13 cellular contexts compared by ENCODE assay signal in genomic region chr10:126459878-126460481, GRCh38.
A peak's percentile ranks its signal among the peaks of the same experiment; 100 is the strongest.
DNase-seq lines count a peak whose midpoint lies in the region; ATAC-seq and TF ChIP-seq lines count a peak whose summit lies in the region.
"Had no signal": no experiment of that assay in that cellular context is flagged by ENCODE, and none has a peak within 500 bp of the region (broad histone marks: within the 10 kb centered on the region; RNA-seq: fewer than 3 reads in every experiment).

No MANE protein-coding gene starts in this region.

- peaks cover 10% of the 10 kb centered on the region for H3K4me1 Mint-ChIP-seq in MCF 10A (ENCODE audit: insufficient read depth, unreplicated experiment)
- H3K4me1 Mint-ChIP-seq in stimulated activated naive B cell treated with anti-CD40 and anti-IgM and Interleukin-4, amounts not matched to agents 10 μg/mL and 1 μg/mL and 100 μg/mL, for 72 hours, result no peaks in the 10 kb centered on the region

- H3K27ac ChIP-seq in breast epithelium, result no peak overlapping the region
- H3K27ac ChIP-seq in SJSA1, result no peak overlapping the region
- H3K27ac ChIP-seq: heart left ventricle had no signal

- CTCF ChIA-PET in MCF 10A (lab: Yijun Ruan, JAX), result no interaction called here

- TF ChIP-seq CTCF in MCF 10A (IDR thresholded peaks at IDR 0.05; ENCODE audit: unreplicated experiment), result no peak
- TF ChIP-seq CTCF in breast epithelium (IDR thresholded peaks at IDR 0.05), result no peak
- TF ChIP-seq CTCF in fibroblast of villous mesenchyme (IDR thresholded peaks at IDR 0.05; ENCODE audit: insufficient read depth, low read depth, low read length), result no peak

- H3K4me1 ChIP-seq in breast epithelium (no peaks in the 10 kb centered on the region), SJSA1 (replicated peaks) (peaks cover 12% of the 10 kb centered on the region)
- H3K4me1 ChIP-seq: heart left ventricle had no signal

- ATAC-seq in stimulated activated naive B cell treated with anti-CD40 and anti-IgM and Interleukin-4, amounts not matched to agents 10 μg/mL and 1 μg/mL and 100 μg/mL, for 72 hours (replicated peaks), result no peak
- ATAC-seq in stimulated activated naive CD8-positive, alpha-beta T cell treated with anti-CD3 and anti-CD28 coated beads, Interleukin-15, Interleukin-2, amounts not matched to agents 100 U/mL and 50 U/mL, for 24 hours, result no peak
- ATAC-seq: heart left ventricle had no signal

- TF ChIP-seq POLR2A in breast epithelium (IDR thresholded peaks at IDR 0.05), result no peak

- BruUV-seq in MCF 10A (replicated peaks; lab: Mats Ljungman, UMichigan), result no TSS peak

- H3K9me3 ChIP-seq in breast epithelium (no peaks in the 10 kb centered on the region), SJSA1 (replicated peaks) (no peaks in the 10 kb centered on the region)
- H3K9me3 ChIP-seq: heart left ventricle had no signal

- no peak overlapping the region for H3K4me3 Mint-ChIP-seq in MCF 10A (ENCODE audit: unreplicated experiment)
- H3K4me3 Mint-ChIP-seq in stimulated activated naive B cell treated with anti-CD40 and anti-IgM and Interleukin-4, amounts not matched to agents 10 μg/mL and 1 μg/mL and 100 μg/mL, for 72 hours, result no peak overlapping the region
- H3K4me3 Mint-ChIP-seq: activated naive CD8-positive, alpha-beta T cell; neural crest cell had no signal

- H3K36me3 Mint-ChIP-seq in MCF 10A (ENCODE audit: insufficient read depth, unreplicated experiment), result peaks cover 5% of the 10 kb centered on the region
- no peaks in the 10 kb centered on the region for H3K36me3 Mint-ChIP-seq in stimulated activated naive B cell treated with anti-CD40 and anti-IgM and Interleukin-4, amounts not matched to agents 10 μg/mL and 1 μg/mL and 100 μg/mL, for 72 hours
- H3K36me3 Mint-ChIP-seq: activated naive CD8-positive, alpha-beta T cell; CD4-positive, alpha-beta memory T cell had no signal

- intact Hi-C loops in MCF 10A (cut with micrococcal nuclease), result loop anchor here (1.0 to 2.0 kb wide), 2 partner anchors 61 to 72 kb away; partner anchors contain the start of gene ADAM12
- intact Hi-C loops in breast epithelium (cut with DNase I; ENCODE audit: low total_unique reads), result no loop called here
- intact Hi-C loops in cardiac septum (cut with DNase I), result no loop called here

- H3K27me3 ChIP-seq in breast epithelium, result no peaks in the 10 kb centered on the region
- no peaks in the 10 kb centered on the region for H3K27me3 ChIP-seq in SJSA1 (replicated peaks)

- H3K9me3 Mint-ChIP-seq in MCF 10A (ENCODE audit: unreplicated experiment), result no peaks in the 10 kb centered on the region
- H3K9me3 Mint-ChIP-seq in stimulated activated naive B cell treated with anti-CD40 and anti-IgM and Interleukin-4, amounts not matched to agents 10 μg/mL and 1 μg/mL and 100 μg/mL, for 72 hours, result peaks cover 5 to 10% of the 10 kb centered on the region in 2 donors

- POLR2A ChIA-PET in MCF 10A (lab: Yijun Ruan, JAX), result interaction anchor here (0.7 to 0.8 kb wide), 2 partner anchors 10 to 493 kb away, joined by 3 read pairs; no protein-coding TSS in a partner anchor

- H3K36me3 ChIP-seq in breast epithelium, result no peaks in the 10 kb centered on the region
- no peaks in the 10 kb centered on the region for H3K36me3 ChIP-seq in SJSA1
- H3K36me3 ChIP-seq: heart left ventricle had no signal

- no peaks in the 10 kb centered on the region for H3K27me3 Mint-ChIP-seq in MCF 10A (ENCODE audit: insufficient read depth, unreplicated experiment)
- H3K27me3 Mint-ChIP-seq in stimulated activated naive B cell treated with anti-CD40 and anti-IgM and Interleukin-4, amounts not matched to agents 10 μg/mL and 1 μg/mL and 100 μg/mL, for 72 hours, result peaks cover 0 to 7% of the 10 kb centered on the region in 2 donors
- H3K27me3 Mint-ChIP-seq: activated naive CD8-positive, alpha-beta T cell had no signal

- DNase-seq in MCF 10A (ENCODE audit: unreplicated experiment), result peak; percentile 100
- no peak for DNase-seq in breast epithelium (ENCODE audit: low spot score in 2 of 2)
- peak; percentile 45 to 81 for DNase-seq in SJSA1 (ENCODE audit: low read depth in 1 of 2, low spot score in 2 of 2)
- DNase-seq in fibroblast of villous mesenchyme (ENCODE audit: low read depth), result peak; percentile 74
- no peak for DNase-seq in cardiac septum (ENCODE audit: low spot score)
- no peak for DNase-seq in stimulated activated naive B cell treated with anti-CD40 and anti-IgM and Interleukin-4, amounts not matched to agents 10 μg/mL and 1 μg/mL and 100 μg/mL, for 72 hours
- DNase-seq in activated CD4-positive, alpha-beta T cell treated with anti-CD3 and anti-CD28 coated beads for 48 hours, result no peak
- DNase-seq in stimulated activated naive CD8-positive, alpha-beta T cell treated with anti-CD3 and anti-CD28 coated beads, Interleukin-15, Interleukin-2, amounts not matched to agents 100 U/mL and 50 U/mL, for 24 hours, result no peak
- DNase-seq: CD4-positive, alpha-beta memory T cell; heart left ventricle; NCI-H2081 treated with DMSO at 0.1 percent for 48 hours had no signal

- peak overlapping the region; percentile 68 for H3K27ac Mint-ChIP-seq in MCF 10A (ENCODE audit: low read depth, unreplicated experiment)
- H3K27ac Mint-ChIP-seq in stimulated activated naive B cell treated with anti-CD40 and anti-IgM and Interleukin-4, amounts not matched to agents 10 μg/mL and 1 μg/mL and 100 μg/mL, for 72 hours, result no peak overlapping the region
- H3K27ac Mint-ChIP-seq: activated naive CD8-positive, alpha-beta T cell; CD4-positive, alpha-beta memory T cell had no signal

- H3K4me3 ChIP-seq in breast epithelium (no peak overlapping the region), SJSA1 (no peak overlapping the region), fibroblast of villous mesenchyme (ENCODE audit: low read depth, low read length) (no peak overlapping the region)
- H3K4me3 ChIP-seq: heart left ventricle had no signal

Comparison
In these comparisons a context has a peak if more than half of its experiments do, and no peak if none do; other contexts are left out.
1. DNase-seq: peak in MCF 10A (single experiment), SJSA1 (2 of 2) and fibroblast of villous mesenchyme (single experiment); none in breast epithelium (0 of 2), cardiac septum (single experiment), stimulated activated naive B cell treated with anti-CD40 and anti-IgM and Interleukin-4, amounts not matched to agents 10 μg/mL and 1 μg/mL and 100 μg/mL, for 72 hours (single experiment), activated CD4-positive, alpha-beta T cell treated with anti-CD3 and anti-CD28 coated beads for 48 hours (single experiment) and stimulated activated naive CD8-positive, alpha-beta T cell treated with anti-CD3 and anti-CD28 coated beads, Interleukin-15, Interleukin-2, amounts not matched to agents 100 U/mL and 50 U/mL, for 24 hours (single experiment).